In genomic region chr2:206766057-206766930, GRCh38 we compare ENCODE assay signal across 8 cellular contexts. TPM values are rescaled to one million over a fixed set of nuclear protein-coding genes. Genes with fewer than 3 reads are reported as not detected.
DNase-seq lines count a peak whose midpoint lies in the region; ATAC-seq, FAIRE-seq and TF ChIP-seq lines count a peak whose summit lies in the region.

No MANE protein-coding gene starts in this region.

- H3K4me3 ChIP-seq in keratinocyte (ENCODE audit: control insufficient read depth in 2 of 3, extremely low read depth in 1 of 3, insufficient read depth in 2 of 3, low read depth in 1 of 3, low read length in 3 of 3) (peak overlapping the region; percentile 73 to 89 (median 87)), stomach smooth muscle (ENCODE audit: low read length in 2 of 2) (peak overlapping the region; percentile 93 to 97)

- no peaks in the 10 kb centered on the region for H3K9me3 Mint-ChIP-seq in T-helper 1 cell treated with Interleukin-12 subunit alpha and Interleukin-12 subunit beta and Interleukin-4 antibody, amounts not matched to agents 30 μg/mL and 1 μg/mL, for 36 hours
- no peaks in the 10 kb centered on the region for H3K9me3 Mint-ChIP-seq in activated naive CD8-positive, alpha-beta T cell (ENCODE audit: low read depth)

- DNase-seq in T-helper 1 cell (no peak), keratinocyte (ENCODE audit: low read depth, low spot score) (no peak), NOMO-1 treated with dmso at 0.1 percent for 144 hours (lab: John Stamatoyannopoulos, UW; ENCODE audit: unreplicated experiment) (no peak)

- H3K4me2 ChIP-seq in keratinocyte (ENCODE audit: control insufficient read depth, extremely low read depth, insufficient read depth, low read depth, low read length) = peak overlapping the region; percentile 93

- H3K4me1 ChIP-seq in keratinocyte (ENCODE audit: control insufficient read depth, extremely low read depth, insufficient read depth, low read length) (peaks cover 13% of the 10 kb centered on the region), stomach smooth muscle (ENCODE audit: control insufficient read depth, insufficient read depth, low read length) (peaks cover 11% of the 10 kb centered on the region)

- H3K27ac Mint-ChIP-seq in T-helper 1 cell treated with Interleukin-12 subunit alpha and Interleukin-12 subunit beta and Interleukin-4 antibody, amounts not matched to agents 30 μg/mL and 1 μg/mL, for 36 hours = peak overlapping the region; percentile 94
- H3K27ac Mint-ChIP-seq in activated naive CD8-positive, alpha-beta T cell = peak overlapping the region; percentile 99

- H3K36me3 ChIP-seq in keratinocyte (ENCODE audit: control insufficient read depth in 2 of 2, extremely low read depth in 1 of 2, insufficient read depth in 2 of 2, low read length in 2 of 2) (peaks cover 9 to 10% of the 10 kb centered on the region in 2 experiments), stomach smooth muscle (ENCODE audit: control insufficient read depth in 2 of 2, insufficient read depth in 2 of 2, low read length in 2 of 2) (peaks cover 3 to 18% of the 10 kb centered on the region in 2 donors)

- peak overlapping the region; percentile 97 for H3K27ac ChIP-seq in keratinocyte (ENCODE audit: control insufficient read depth, insufficient read depth, low read length)
- H3K27ac ChIP-seq in stomach smooth muscle (ENCODE audit: low read length) = peak overlapping the region; percentile 87

- peak overlapping the region; percentile 93 for H3K9ac ChIP-seq in keratinocyte (ENCODE audit: control insufficient read depth, extremely low read depth, insufficient read depth, low read length)
- H3K9ac ChIP-seq in stomach smooth muscle (ENCODE audit: low read length in 2 of 2) = peak overlapping the region; percentile 90 to 96

- H3K4me3 Mint-ChIP-seq in T-helper 1 cell treated with Interleukin-12 subunit alpha and Interleukin-12 subunit beta and Interleukin-4 antibody, amounts not matched to agents 30 μg/mL and 1 μg/mL, for 36 hours = peak overlapping the region; percentile 91
- H3K4me3 Mint-ChIP-seq in activated naive CD8-positive, alpha-beta T cell = no peak overlapping the region

- no peak for FAIRE-seq in keratinocyte (lab: Jason Lieb, UNC)

- H3K27me3 ChIP-seq in keratinocyte (ENCODE audit: control insufficient read depth, extremely low read depth, insufficient read depth, low read length) (no peaks in the 10 kb centered on the region), stomach smooth muscle (ENCODE audit: control insufficient read depth in 1 of 2, insufficient read depth in 2 of 2, low read length in 2 of 2) (no peaks in the 10 kb centered on the region)

- no peaks in the 10 kb centered on the region for H3K9me1 ChIP-seq in keratinocyte (ENCODE audit: control insufficient read depth, extremely low read depth, insufficient read depth, low read length)

- dilution Hi-C loops in keratinocyte (cut with MboI; ENCODE audit: extremely low pct_ligation_motif_present, low sequenced_read_pairs) = no loop called here

- H3K79me2 ChIP-seq in keratinocyte (ENCODE audit: control insufficient read depth, insufficient read depth, low read length) = peaks cover 40% of the 10 kb centered on the region

- TF ChIP-seq CTCF in keratinocyte (optimal IDR thresholded peaks at IDR 0.05 in 1 of 3, IDR thresholded peaks at IDR 0.05 in 1 of 3, conservative IDR thresholded peaks at IDR 0.05 in 1 of 3; ENCODE audit: extremely low read depth in 1 of 3, insufficient read depth in 2 of 3, low read length in 3 of 3) = no peak

- H3K27me3 Mint-ChIP-seq in T-helper 1 cell treated with Interleukin-12 subunit alpha and Interleukin-12 subunit beta and Interleukin-4 antibody, amounts not matched to agents 30 μg/mL and 1 μg/mL, for 36 hours (ENCODE audit: low read depth) = peaks cover 5% of the 10 kb centered on the region
- H3K27me3 Mint-ChIP-seq in activated naive CD8-positive, alpha-beta T cell = no peaks in the 10 kb centered on the region

- H2AFZ ChIP-seq in keratinocyte (ENCODE audit: control insufficient read depth, low read length) = peak overlapping the region; percentile 98

- H4K20me1 ChIP-seq in keratinocyte (ENCODE audit: control insufficient read depth, extremely low read depth, insufficient read depth, low read length) = no peaks in the 10 kb centered on the region

- ATAC-seq in GM18519 (IDR thresholded peaks at IDR 0.05; ENCODE audit: low FRiP score, unreplicated experiment) = no peak
- ATAC-seq in HG03439 (IDR thresholded peaks at IDR 0.05; ENCODE audit: unreplicated experiment) = no peak

- peaks cover 25% of the 10 kb centered on the region for H3K4me1 Mint-ChIP-seq in T-helper 1 cell treated with Interleukin-12 subunit alpha and Interleukin-12 subunit beta and Interleukin-4 antibody, amounts not matched to agents 30 μg/mL and 1 μg/mL, for 36 hours (ENCODE audit: low read depth)
- H3K4me1 Mint-ChIP-seq in activated naive CD8-positive, alpha-beta T cell (ENCODE audit: low read depth) = peaks cover 53% of the 10 kb centered on the region

- no peaks in the 10 kb centered on the region for H3K9me3 ChIP-seq in keratinocyte (ENCODE audit: control insufficient read depth, low read depth, low read length)
- no peaks in the 10 kb centered on the region for H3K9me3 ChIP-seq in stomach smooth muscle (ENCODE audit: control insufficient read depth in 2 of 2, low read length in 2 of 2)

- H3K36me3 Mint-ChIP-seq in T-helper 1 cell treated with Interleukin-12 subunit alpha and Interleukin-12 subunit beta and Interleukin-4 antibody, amounts not matched to agents 30 μg/mL and 1 μg/mL, for 36 hours (ENCODE audit: low read depth) = peaks cover 14% of the 10 kb centered on the region
- H3K36me3 Mint-ChIP-seq in activated naive CD8-positive, alpha-beta T cell = peaks cover 13% of the 10 kb centered on the region

RNA-seq across cellular contexts. Expression of gene FASTKD2, which starts 0.9 kb away (rescaled TPM):
- polyA plus RNA-seq in keratinocyte = 38.3 to 51.1 TPM (median 41.6 TPM) in 3 replicates
- polyA plus RNA-seq in keratinocyte (2011; ENCODE audit: low read depth) = 21.6 TPM
- polyA plus RNA-seq in keratinocyte (2011; cell fraction: cytosol; rRNA removed) = 12.6 and 29.7 TPM in 2 replicates
- 55.3 and 81.6 TPM in 2 replicates for polyA plus RNA-seq in keratinocyte (2011; cell fraction: nucleus; rRNA removed)
- 21.3 and 25.8 TPM in 2 replicates for polyA plus RNA-seq in keratinocyte (2012; ENCODE audit: low replicate concordance)
- 12.1 to 61.5 TPM (median 40.6 TPM) in 3 replicates for polyA minus RNA-seq in keratinocyte
- 17.1 TPM for polyA minus RNA-seq in keratinocyte (2011; cell fraction: cytosol; rRNA and poly(A)+ RNA removed)
- polyA minus RNA-seq in keratinocyte (2011; cell fraction: nucleus; rRNA and poly(A)+ RNA removed) = 39.4 and 77.2 TPM in 2 replicates

RNA-seq across cellular contexts. Expression of gene MDH1B, which starts 1.2 kb away (rescaled TPM):
- polyA plus RNA-seq in keratinocyte = 0.56 to 1.0 TPM (median 0.91 TPM) in 3 replicates
- not detected for polyA plus RNA-seq in keratinocyte (2011; ENCODE audit: low read depth)
- polyA plus RNA-seq in keratinocyte (2011; cell fraction: cytosol; rRNA removed) = 0.50 and 0.55 TPM in 2 replicates
- polyA plus RNA-seq in keratinocyte (2011; cell fraction: nucleus; rRNA removed) = 1.7 and 1.9 TPM in 2 replicates
- 0.14 and 0.53 TPM in 2 replicates for polyA plus RNA-seq in keratinocyte (2012; ENCODE audit: low replicate concordance)
- polyA minus RNA-seq in keratinocyte = 1.5 to 2.2 TPM in 2 of 3 replicates, not detected in the other
- polyA minus RNA-seq in keratinocyte (2011; cell fraction: cytosol; rRNA and poly(A)+ RNA removed) = not detected
- polyA minus RNA-seq in keratinocyte (2011; cell fraction: nucleus; rRNA and poly(A)+ RNA removed) = 1.4 and 2.6 TPM in 2 replicates

RNA-seq across cellular contexts. Expression of gene DYTN, which starts 48.1 kb away (rescaled TPM):
- polyA plus RNA-seq in keratinocyte = not detected in 3 replicates
- not detected for polyA plus RNA-seq in keratinocyte (2011; ENCODE audit: low read depth)
- polyA plus RNA-seq in keratinocyte (2011; cell fraction: cytosol; rRNA removed) = not detected in 2 replicates
- not detected in 2 replicates for polyA plus RNA-seq in keratinocyte (2011; cell fraction: nucleus; rRNA removed)
- not detected in 2 replicates for polyA plus RNA-seq in keratinocyte (2012; ENCODE audit: low replicate concordance)
- polyA minus RNA-seq in keratinocyte = not detected in 3 replicates
- not detected for polyA minus RNA-seq in keratinocyte (2011; cell fraction: cytosol; rRNA and poly(A)+ RNA removed)
- polyA minus RNA-seq in keratinocyte (2011; cell fraction: nucleus; rRNA and poly(A)+ RNA removed) = not detected in 2 replicates
